13 cellular contexts compared by ENCODE assay signal in the genomic region with DNA sequence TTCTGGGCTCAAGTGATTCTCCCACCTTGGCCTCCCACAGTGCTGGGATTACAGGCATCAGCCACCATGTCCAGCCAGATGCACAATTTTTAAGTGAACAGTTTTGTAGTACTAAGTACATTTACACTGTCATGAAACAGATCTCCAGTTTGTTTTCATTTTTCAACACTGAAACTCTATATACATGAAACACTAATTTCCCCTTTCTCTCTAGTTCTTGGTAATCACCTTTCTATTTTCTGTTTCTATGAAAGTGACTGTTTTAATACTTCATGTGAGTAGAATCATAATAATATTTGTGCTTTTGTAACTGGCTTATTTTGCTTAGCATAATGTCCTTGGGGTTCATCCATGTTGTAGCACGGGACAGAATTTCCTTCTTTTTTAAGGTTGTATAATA.
DNase-seq lines count a peak whose midpoint lies in the region; ATAC-seq and TF ChIP-seq lines count a peak whose summit lies in the region.
"Had no signal": no experiment of that assay in that cellular context is flagged by ENCODE, and none has a peak within 500 bp of the region (broad histone marks: within the 10 kb centered on the region; RNA-seq: fewer than 3 reads in every experiment).

No MANE protein-coding gene starts in this region.

- peak; percentile 32 for DNase-seq in MM.1S
- DNase-seq in NK-92 (lab: John Stamatoyannopoulos, UW; ENCODE audit: unreplicated experiment), result no peak
- no peak for DNase-seq in activated effector memory CD4-positive, alpha-beta T cell treated with Interleukin-2 at 50 U/mL for 16 hours
- no peak for DNase-seq in C1 segment of cervical spinal cord (lab: John Stamatoyannopoulos, UW)
- DNase-seq in NCI-H146 (lab: John Stamatoyannopoulos, UW), result no peak
- DNase-seq: activated CD4-positive, alpha-beta memory T cell treated with anti-CD3 and anti-CD28 coated beads, Interleukin-2, amount 10 ng/mL, durations not matched to agents 7 days and 5 days; body of pancreas; natural killer cell; SHP77 had no signal

- no peaks in the 10 kb centered on the region for H3F3A ChIP-seq in MM.1S (ENCODE audit: insufficient read depth, low read length)

- H3K9me3 ChIP-seq in MM.1S (replicated peaks; ENCODE audit: insufficient read depth, low read length), result no peaks in the 10 kb centered on the region
- H3K9me3 ChIP-seq: body of pancreas had no signal

- no peaks in the 10 kb centered on the region for H3K27me3 ChIP-seq in MM.1S (replicated peaks; ENCODE audit: insufficient read depth, low read length)
- H3K27me3 ChIP-seq: body of pancreas had no signal

- H2AFZ ChIP-seq in MM.1S (ENCODE audit: low read length), result no peak overlapping the region

- H3K79me2 ChIP-seq in MM.1S (ENCODE audit: low read length), result no peaks in the 10 kb centered on the region

- ATAC-seq in GM18520 (IDR thresholded peaks at IDR 0.05; ENCODE audit: unreplicated experiment) (peak; percentile 94), GM19467 (IDR thresholded peaks at IDR 0.05; ENCODE audit: unreplicated experiment) (peak; percentile 91), HG02943 (IDR thresholded peaks at IDR 0.05; ENCODE audit: low read depth, unreplicated experiment) (peak; percentile 77)
- ATAC-seq: body of pancreas, K562, natural killer cell had no signal

- no peaks in the 10 kb centered on the region for H3K36me3 ChIP-seq in MM.1S (replicated peaks; ENCODE audit: insufficient read depth, low read length)

- TF ChIP-seq CTCF in MM.1S (IDR thresholded peaks at IDR 0.05; ENCODE audit: low read length), result no peak

- H3K27ac ChIP-seq in MM.1S (ENCODE audit: low read length), result no peak overlapping the region
- H3K27ac ChIP-seq: body of pancreas had no signal

- H4K20me1 ChIP-seq in MM.1S (ENCODE audit: insufficient read depth, low read length), result no peaks in the 10 kb centered on the region

- no peaks in the 10 kb centered on the region for H3K9me2 ChIP-seq in MM.1S (replicated peaks; ENCODE audit: insufficient read depth, low read length)

- no peak overlapping the region for H3K4me2 ChIP-seq in MM.1S (ENCODE audit: low read depth, low read length)

- H3K4me1 ChIP-seq in MM.1S (ENCODE audit: low read length), result 0 out of 2 replicates have a peak, but pooled peaks cover 5% of the 10 kb centered on the region
- H3K4me1 ChIP-seq: body of pancreas had no signal

- H3K4me3 ChIP-seq in MM.1S (ENCODE audit: low read length), result no peak overlapping the region
- H3K4me3 ChIP-seq: body of pancreas, K562 had no signal

- H3K9ac ChIP-seq in MM.1S (ENCODE audit: low read length), result no peak overlapping the region
